1 cellular context compared by ENCODE assay signal in genomic region chr17:59346876-59347407, GRCh38.
TF ChIP-seq lines count a peak whose summit lies in the region.

No MANE protein-coding gene starts in this region.

TF ChIP-seq in SK-N-SH treated with all-trans-retinoic acid at 6 μM for 48 hours, 23 proteins besides CTCF, POLR2A, EP300 and RAD21 (continued from another document):
- TF ChIP-seq CSRNP3 (CRISPR knock-in tag; IDR thresholded peaks at IDR 0.05) (no peak), TOX (CRISPR knock-in tag; IDR thresholded peaks at IDR 0.05; ENCODE audit: borderline replicate concordance) (no peak), CREB5 (CRISPR knock-in tag; IDR thresholded peaks at IDR 0.05; ENCODE audit: low read depth) (no peak), ZNF70 (CRISPR knock-in tag; IDR thresholded peaks at IDR 0.05) (no peak), GLIS3 (CRISPR knock-in tag; IDR thresholded peaks at IDR 0.05) (no peak), BACH2 (CRISPR knock-in tag; IDR thresholded peaks at IDR 0.05; ENCODE audit: borderline replicate concordance) (no peak), TSHZ2 (CRISPR knock-in tag; IDR thresholded peaks at IDR 0.05) (no peak), ESRRG (CRISPR knock-in tag; IDR thresholded peaks at IDR 0.05) (no peak), ZC3H10 (CRISPR knock-in tag; IDR thresholded peaks at IDR 0.05) (no peak)
